In the genomic region with DNA sequence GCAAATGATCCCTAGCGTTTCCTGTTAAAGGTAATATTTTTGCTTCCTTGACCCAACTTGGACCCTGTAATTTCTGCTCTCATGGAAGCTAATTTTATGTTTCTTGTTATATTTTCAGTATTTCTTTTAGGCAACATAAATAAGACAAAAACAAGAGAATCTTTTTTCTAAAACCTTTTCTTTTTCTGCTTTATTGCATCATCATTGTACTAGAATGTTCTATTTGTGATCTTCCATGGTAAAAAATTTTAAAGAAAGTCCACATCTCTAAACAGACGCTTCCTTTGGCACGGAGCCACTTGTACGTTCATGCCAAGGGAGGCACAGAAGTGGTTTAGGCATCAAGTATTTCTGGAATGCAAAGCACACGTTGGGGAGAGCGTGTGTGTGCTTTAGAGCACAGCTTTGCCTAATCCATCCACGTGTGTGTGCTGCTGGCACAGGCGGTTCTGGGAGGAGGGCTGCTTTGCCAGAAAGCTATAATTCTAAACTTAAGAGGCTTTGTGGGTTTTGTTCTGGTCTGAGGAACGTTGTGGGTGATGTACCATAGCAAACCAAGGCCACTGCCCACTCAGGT, we compare ENCODE assay signal across 8 cellular contexts.
DNase-seq lines count a peak whose midpoint lies in the region; ATAC-seq, FAIRE-seq and TF ChIP-seq lines count a peak whose summit lies in the region.

No MANE protein-coding gene starts in this region.

- H3K4me2 ChIP-seq in SK-N-SH: peak overlapping the region; percentile 62
- H3K4me2 ChIP-seq in skeletal muscle satellite cell (ENCODE audit: low read length): peak overlapping the region; percentile 68

- peak in 1 of 2 experiments; percentile 72; a peak in 1 of 4 replicates for TF ChIP-seq EP300 in SK-N-SH (IDR thresholded peaks at IDR 0.05; ENCODE audit: borderline replicate concordance in 1 of 2, low read depth in 1 of 2, low read length in 1 of 2)

- no peaks in the 10 kb centered on the region for H3K9me3 Mint-ChIP-seq in CD8-positive, alpha-beta T cell

- peaks cover 51% of the 10 kb centered on the region for H3F3A ChIP-seq in SK-N-SH (replicated peaks; ENCODE audit: insufficient read depth)

- peaks cover 25% of the 10 kb centered on the region; the same call in 1 of the 2 replicates for H3K79me2 ChIP-seq in SK-N-SH (ENCODE audit: insufficient read depth)

- H4K20me1 ChIP-seq in SK-N-SH (ENCODE audit: insufficient read depth): no peaks in the 10 kb centered on the region

- intact Hi-C loops in CD8-positive, alpha-beta T cell (cut with DNase I, micrococcal nuclease): no loop called here

- no peaks in the 10 kb centered on the region for H3K4me1 Mint-ChIP-seq in CD8-positive, alpha-beta T cell (ENCODE audit: low read depth)

- 6% methylated on average over 7 of the region's 9 CpGs for WGBS in SK-N-SH (ENCODE audit: low lambda C conversion rate)

- H3K36me3 ChIP-seq in SK-N-SH (replicated peaks in 1 of 2; ENCODE audit: control insufficient read depth in 1 of 2, insufficient read depth in 2 of 2, low read length in 1 of 2) (peaks cover 0 to 8% of the 10 kb centered on the region in 2 experiments), skeletal muscle satellite cell (ENCODE audit: insufficient read depth, low read length) (no peaks in the 10 kb centered on the region)
- no peaks in the 10 kb centered on the region for H3K36me3 ChIP-seq in CD8-positive, alpha-beta T cell (ENCODE audit: insufficient read depth, low read length)

- peak; percentile 81 for FAIRE-seq in H54 (lab: Jason Lieb, UNC)

- peaks cover 2% of the 10 kb centered on the region for H3K27me3 Mint-ChIP-seq in CD8-positive, alpha-beta T cell (ENCODE audit: low read depth)

- TF ChIP-seq RAD21 in SK-N-SH (IDR thresholded peaks at IDR 0.05; ENCODE audit: low read length): no peak

- peak overlapping the region; percentile 81 to 91 for H3K27ac ChIP-seq in SK-N-SH (ENCODE audit: low read depth in 2 of 2, low read length in 1 of 2)
- H3K27ac ChIP-seq in CD8-positive, alpha-beta T cell (ENCODE audit: low read depth, low read length): no peak overlapping the region

- H3K36me3 Mint-ChIP-seq in CD8-positive, alpha-beta T cell: no peaks in the 10 kb centered on the region

- no peak for TF ChIP-seq POLR2A in H54 (IDR thresholded peaks at IDR 0.05; ENCODE audit: low read depth, low read length)

- peaks cover 2 to 30% of the 10 kb centered on the region in 2 experiments; a peak in 3 of 4 replicates for H3K4me1 ChIP-seq in SK-N-SH (ENCODE audit: control insufficient read depth in 1 of 2, insufficient read depth in 2 of 2, low read depth in 1 of 2, low read length in 1 of 2)
- peaks cover 54% of the 10 kb centered on the region for H3K4me1 ChIP-seq in skeletal muscle satellite cell (ENCODE audit: control insufficient read depth, insufficient read depth, low read length)
- H3K4me1 ChIP-seq in CD8-positive, alpha-beta T cell (ENCODE audit: insufficient read depth, low read length): no peaks in the 10 kb centered on the region

- no peak overlapping the region for H3K4me3 Mint-ChIP-seq in CD8-positive, alpha-beta T cell

- H3K9me2 ChIP-seq in SK-N-SH: no peaks in the 10 kb centered on the region

- no peaks in the 10 kb centered on the region for H3K9me3 ChIP-seq in SK-N-SH
- no peaks in the 10 kb centered on the region for H3K9me3 ChIP-seq in skeletal muscle satellite cell (replicated peaks; ENCODE audit: low read length)
- H3K9me3 ChIP-seq in CD8-positive, alpha-beta T cell (ENCODE audit: low read length): no peaks in the 10 kb centered on the region

- H3K27me3 ChIP-seq in SK-N-SH (ENCODE audit: insufficient read depth) (no peaks in the 10 kb centered on the region), skeletal muscle satellite cell (ENCODE audit: control insufficient read depth, insufficient read depth, low read length) (no peaks in the 10 kb centered on the region)
- H3K27me3 ChIP-seq in CD8-positive, alpha-beta T cell (ENCODE audit: insufficient read depth, low read length): no peaks in the 10 kb centered on the region

- peak overlapping the region; percentile 59 for H3K9ac ChIP-seq in SK-N-SH
- H3K9ac ChIP-seq in skeletal muscle satellite cell (ENCODE audit: low read depth, low read length): peak overlapping the region; percentile 79

- no peak for TF ChIP-seq CTCF in SK-N-SH (IDR thresholded peaks at IDR 0.05)
- TF ChIP-seq CTCF in CD8-positive, alpha-beta T cell (IDR thresholded peaks at IDR 0.05): no peak

- peak; percentile 29 for DNase-seq in H54 (ENCODE audit: insufficient read length, low spot score)
- DNase-seq in SK-N-SH: no peak
- peak; percentile 74 for DNase-seq in foreskin melanocyte
- no peak for DNase-seq in NCI-H146 (lab: John Stamatoyannopoulos, UW)
- no peak for DNase-seq in NCI-H1417 treated with DMSO at 0.1 percent for 48 hours (lab: John Stamatoyannopoulos, UW)
- DNase-seq in CD8-positive, alpha-beta T cell: no peak

- no peak overlapping the region for H3K27ac Mint-ChIP-seq in CD8-positive, alpha-beta T cell

- CTCF ChIA-PET in SK-N-SH (lab: Yijun Ruan, JAX): no interaction called here
- CTCF ChIA-PET in CD8-positive, alpha-beta T cell (lab: Charles Lee): no interaction called here

- no peak for ATAC-seq in GM21390 (IDR thresholded peaks at IDR 0.05; ENCODE audit: unreplicated experiment)
- no peak for ATAC-seq in CD8-positive, alpha-beta T cell

- peak overlapping the region in 1 of 2 experiments; percentile 17; a peak in 1 of 4 replicates for H3K4me3 ChIP-seq in SK-N-SH (ENCODE audit: low read depth in 2 of 2, low read length in 1 of 2)
- H3K4me3 ChIP-seq in skeletal muscle satellite cell (ENCODE audit: low read length): peak overlapping the region; percentile 41
- no peak overlapping the region for H3K4me3 ChIP-seq in CD8-positive, alpha-beta T cell (ENCODE audit: low read depth, low read length)

- POLR2A ChIA-PET in SK-N-SH (lab: Yijun Ruan, JAX): no interaction called here
- POLR2A ChIA-PET in CD8-positive, alpha-beta T cell (lab: Charles Lee): no interaction called here

- 0 out of 2 replicates have a peak overlapping the region, but pooled peaks have one; percentile 33 for H2AFZ ChIP-seq in SK-N-SH (ENCODE audit: low read depth)

TF ChIP-seq in SK-N-SH, 30 proteins besides CTCF, POLR2A, EP300 and RAD21:
- TF ChIP-seq POLR2AphosphoS5 (IDR thresholded peaks at IDR 0.05; ENCODE audit: low read depth, low read length) (peak; percentile 47; the same call in 1 of the 2 replicates), NFIC (IDR thresholded peaks at IDR 0.05; ENCODE audit: borderline replicate concordance) (peak; percentile 96), FOSL2 (IDR thresholded peaks at IDR 0.05; ENCODE audit: borderline replicate concordance, low read depth) (peak; percentile 36; the same call in 1 of the 2 replicates), RXRA (IDR thresholded peaks at IDR 0.05; ENCODE audit: borderline replicate concordance, low read depth) (no peak), JUND (IDR thresholded peaks at IDR 0.05) (0 out of 2 replicates have a peak, but pooled peaks have one; percentile 38), TCF12 (IDR thresholded peaks at IDR 0.05) (peak; percentile 78), TEAD4 (IDR thresholded peaks at IDR 0.05; ENCODE audit: borderline replicate concordance, insufficient read depth) (peak; percentile 91), CHD2 (IDR thresholded peaks at IDR 0.05; ENCODE audit: low read length, partially characterized antibody) (no peak)
- TF ChIP-seq, protein P1, sequence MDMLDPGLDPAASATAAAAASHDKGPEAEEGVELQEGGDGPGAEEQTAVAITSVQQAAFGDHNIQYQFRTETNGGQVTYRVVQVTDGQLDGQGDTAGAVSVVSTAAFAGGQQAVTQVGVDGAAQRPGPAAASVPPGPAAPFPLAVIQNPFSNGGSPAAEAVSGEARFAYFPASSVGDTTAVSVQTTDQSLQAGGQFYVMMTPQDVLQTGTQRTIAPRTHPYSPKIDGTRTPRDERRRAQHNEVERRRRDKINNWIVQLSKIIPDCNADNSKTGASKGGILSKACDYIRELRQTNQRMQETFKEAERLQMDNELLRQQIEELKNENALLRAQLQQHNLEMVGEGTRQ (IDR thresholded peaks at IDR 0.05; ENCODE audit: borderline replicate concordance, low read depth, low read length): no peak
- TF ChIP-seq, protein P2, sequence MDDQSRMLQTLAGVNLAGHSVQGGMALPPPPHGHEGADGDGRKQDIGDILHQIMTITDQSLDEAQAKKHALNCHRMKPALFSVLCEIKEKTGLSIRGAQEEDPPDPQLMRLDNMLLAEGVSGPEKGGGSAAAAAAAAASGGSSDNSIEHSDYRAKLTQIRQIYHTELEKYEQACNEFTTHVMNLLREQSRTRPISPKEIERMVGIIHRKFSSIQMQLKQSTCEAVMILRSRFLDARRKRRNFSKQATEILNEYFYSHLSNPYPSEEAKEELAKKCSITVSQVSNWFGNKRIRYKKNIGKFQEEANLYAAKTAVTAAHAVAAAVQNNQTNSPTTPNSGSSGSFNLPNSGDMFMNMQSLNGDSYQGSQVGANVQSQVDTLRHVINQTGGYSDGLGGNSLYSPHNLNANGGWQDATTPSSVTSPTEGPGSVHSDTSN (IDR thresholded peaks at IDR 0.05): peak; percentile 49
- TF ChIP-seq, protein P3, sequence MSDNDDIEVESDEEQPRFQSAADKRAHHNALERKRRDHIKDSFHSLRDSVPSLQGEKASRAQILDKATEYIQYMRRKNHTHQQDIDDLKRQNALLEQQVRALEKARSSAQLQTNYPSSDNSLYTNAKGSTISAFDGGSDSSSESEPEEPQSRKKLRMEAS (IDR thresholded peaks at IDR 0.05; ENCODE audit: low read depth): peak; percentile 96

Comparison
In these comparisons a context has a peak if more than half of its experiments do, and no peak if none do; other contexts are left out.
1. DNase-seq: peak in H54 (single experiment) and foreskin melanocyte (single experiment); none in SK-N-SH (single experiment), NCI-H146 (single experiment), NCI-H1417 treated with DMSO at 0.1 percent for 48 hours (single experiment) and CD8-positive, alpha-beta T cell (0 of 7).